ENCODE assay signal across 15 cellular contexts in genomic region chr12:130787445-130788410, GRCh38. TPM values are rescaled to one million over a fixed set of nuclear protein-coding genes. Genes with fewer than 3 reads are reported as not detected.
DNase-seq lines count a peak whose midpoint lies in the region; ATAC-seq and TF ChIP-seq lines count a peak whose summit lies in the region.
"Had no signal": no experiment of that assay in that cellular context is flagged by ENCODE, and none has a peak within 500 bp of the region (broad histone marks: within the 10 kb centered on the region; RNA-seq: fewer than 3 reads in every experiment).

No MANE protein-coding gene starts in this region.

- intact Hi-C loops in PC-3 (cut with micrococcal nuclease), result no loop called here

- no peaks in the 10 kb centered on the region for H3K9me3 ChIP-seq in PC-3 (ENCODE audit: low read length)
- H3K9me3 ChIP-seq in ectodermal cell (ENCODE audit: control insufficient read depth, low read length), result peaks cover 3% of the 10 kb centered on the region
- H3K9me3 ChIP-seq in smooth muscle cell (replicated peaks; ENCODE audit: low read depth), result no peaks in the 10 kb centered on the region

- H3K9me2 ChIP-seq in PC-3 (replicated peaks; ENCODE audit: low read length), result no peaks in the 10 kb centered on the region

- H3K27ac ChIP-seq in PC-3 (ENCODE audit: low read length) (no peak overlapping the region), ectodermal cell (ENCODE audit: insufficient read depth, low read depth, low read length, poor library complexity, severe bottlenecking) (peak overlapping the region; percentile 56), smooth muscle cell (ENCODE audit: low read depth) (no peak overlapping the region)
- H3K27ac ChIP-seq: PC-9, right lobe of liver had no signal

- no peak overlapping the region for H2AFZ ChIP-seq in PC-3 (ENCODE audit: low read length)
- no peak overlapping the region for H2AFZ ChIP-seq in smooth muscle cell (ENCODE audit: low read depth)
- H2AFZ ChIP-seq: PC-9 had no signal

- no TSS peak for BruUV-seq in PC-3 (replicated peaks; lab: Mats Ljungman, UMichigan)

- TF ChIP-seq CTCF in PC-3 (conservative IDR thresholded peaks at IDR 0.05; ENCODE audit: low read depth, low read length) (no peak), smooth muscle cell (IDR thresholded peaks at IDR 0.05; ENCODE audit: borderline replicate concordance, insufficient read depth, poor library complexity, severe bottlenecking) (no peak)

- WGBS in ectodermal cell, 2 experiments, result 34% methylated on average over 35 of the region's 35 CpGs
- 59% methylated on average over 35 of the region's 35 CpGs for WGBS in smooth muscle cell (ENCODE audit: low lambda C conversion rate)

- H3K27me3 ChIP-seq in PC-3 (ENCODE audit: low read length) (no peaks in the 10 kb centered on the region), ectodermal cell (ENCODE audit: control insufficient read depth, insufficient read depth, low read length, poor library complexity, severe bottlenecking) (no peaks in the 10 kb centered on the region), smooth muscle cell (ENCODE audit: low read depth) (no peaks in the 10 kb centered on the region)
- H3K27me3 ChIP-seq: right lobe of liver had no signal

- CTCF ChIA-PET in PC-3 (lab: Charles Lee), result no interaction called here

- no peak for DNase-seq in PC-3
- DNase-seq in iPS-NIHi7 (ENCODE audit: extremely low spot score), result peak; percentile 73
- no peak for DNase-seq in smooth muscle cell (lab: John Stamatoyannopoulos, UW; ENCODE audit: unreplicated experiment)
- DNase-seq in activated CD8-positive, alpha-beta memory T cell treated with anti-CD3 and anti-CD28 coated beads for 24 hours, result no peak
- DNase-seq: activated CD8-positive, alpha-beta memory T cell treated with anti-CD3 and anti-CD28 coated beads, Interleukin-2, amount 50 U/mL, for 4 hours; CD4-positive, CD25-positive, alpha-beta regulatory T cell; left cardiac atrium; naive B cell; PC-9; right lobe of liver had no signal

- POLR2A ChIA-PET in PC-3 (lab: Charles Lee; ENCODE audit: unreplicated experiment), result no interaction called here

- no peak overlapping the region for H3K4me2 ChIP-seq in PC-3 (ENCODE audit: low read length)
- H3K4me2 ChIP-seq in smooth muscle cell, result peak overlapping the region; percentile 62
- H3K4me2 ChIP-seq: PC-9 had no signal

- H3K4me1 ChIP-seq in PC-3 (ENCODE audit: insufficient read depth, low read length) (no peaks in the 10 kb centered on the region), ectodermal cell (ENCODE audit: control insufficient read depth, insufficient read depth, low read length) (peaks cover 40% of the 10 kb centered on the region), smooth muscle cell (ENCODE audit: low read depth) (peaks cover 18% of the 10 kb centered on the region)
- H3K4me1 ChIP-seq: right lobe of liver had no signal

- H3K4me3 ChIP-seq in PC-3 (ENCODE audit: low read length) (no peak overlapping the region), ectodermal cell (ENCODE audit: insufficient read depth, low read depth, low read length) (no peak overlapping the region), smooth muscle cell (no peak overlapping the region)
- H3K4me3 ChIP-seq: GM12878, PC-9, right lobe of liver had no signal

- no peaks in the 10 kb centered on the region for H3F3A ChIP-seq in PC-3 (ENCODE audit: low read length, unreplicated experiment)
- H3F3A ChIP-seq in smooth muscle cell (ENCODE audit: low read depth), result no peaks in the 10 kb centered on the region

- H3K9ac ChIP-seq in PC-3 (ENCODE audit: low read length) (no peak overlapping the region), smooth muscle cell (ENCODE audit: low read depth) (no peak overlapping the region)

- ATAC-seq in PC-3 (peak; percentile 33; the same call in 1 of the 2 replicates), GM18861 (IDR thresholded peaks at IDR 0.05; ENCODE audit: unreplicated experiment) (no peak)
- ATAC-seq in activated CD4-positive, CD25-positive, alpha-beta regulatory T cell treated with anti-CD3 and anti-CD28 coated beads, Interleukin-2, amount 50 U/mL, for 24 hours, result no peak
- ATAC-seq: activated naive CD4-positive, alpha-beta T cell treated with anti-CD3 and anti-CD28 coated beads, Interleukin-2, amount 50 U/mL, for 72 hours; GM12878; left cardiac atrium had no signal

- H3K79me2 ChIP-seq in PC-3 (ENCODE audit: low read length) (no peaks in the 10 kb centered on the region), smooth muscle cell (ENCODE audit: low read depth) (no peaks in the 10 kb centered on the region)

- H4K20me1 ChIP-seq in PC-3 (ENCODE audit: low read length) (no peaks in the 10 kb centered on the region), smooth muscle cell (ENCODE audit: low read depth) (no peaks in the 10 kb centered on the region)

- no peaks in the 10 kb centered on the region for H3K36me3 ChIP-seq in PC-3 (ENCODE audit: low read depth, low read length)
- H3K36me3 ChIP-seq in ectodermal cell (ENCODE audit: control insufficient read depth, insufficient read depth, low read length), result peaks cover 3% of the 10 kb centered on the region
- no peaks in the 10 kb centered on the region for H3K36me3 ChIP-seq in smooth muscle cell (ENCODE audit: low read depth)

RNA-seq across cellular contexts. Expression of gene STX2, which starts 51.3 kb away (rescaled TPM):
- total RNA-seq in PC-3 (2014; rRNA removed) (18.2 and 24.0 TPM in 2 replicates), smooth muscle cell (31.4 and 32.8 TPM in 2 replicates)
- polyA plus RNA-seq in ectodermal cell (2013, experiment 1 of 4), result 43.2 TPM
- polyA plus RNA-seq in ectodermal cell (2013, experiment 2 of 4), result 41.4 TPM
- 33.2 TPM for polyA plus RNA-seq in ectodermal cell (2013, experiment 3 of 4)
- 36.3 TPM for polyA plus RNA-seq in ectodermal cell (2013, experiment 4 of 4)
- polyA plus RNA-seq in smooth muscle cell, result 21.7 and 25.3 TPM in 2 replicates
